1 cellular context compared by ENCODE assay signal in genomic region chr10:1706711-1707110, GRCh38.
TF ChIP-seq lines count a peak whose summit lies in the region.

No MANE protein-coding gene starts in this region.

TF ChIP-seq in GM12878, 131 proteins besides CTCF, POLR2A, EP300 and RAD21 (continued from another document):
- TF ChIP-seq ZBTB11 (CRISPR knock-in tag; IDR thresholded peaks at IDR 0.05) (peak; percentile 30; the same call in 1 of the 2 replicates), GABPA (IDR thresholded peaks at IDR 0.05; ENCODE audit: low read depth) (peak; percentile 76), EGR1 (IDR thresholded peaks at IDR 0.05; ENCODE audit: borderline replicate concordance in 1 of 2, low read depth in 2 of 2, low read length in 2 of 2) (peak in 1 of 2 experiments; percentile 38; a peak in 1 of 3 replicates), RUNX3 (IDR thresholded peaks at IDR 0.05; ENCODE audit: low read length) (peak; percentile 88), ETV6 (conservative IDR thresholded peaks at IDR 0.05 in 1 of 2, IDR thresholded peaks at IDR 0.05 in 1 of 2; ENCODE audit: borderline replicate concordance in 1 of 2, low read depth in 1 of 2) (peak in 1 of 2 experiments; percentile 96; a peak in 2 of 4 replicates), EED (IDR thresholded peaks at IDR 0.05; ENCODE audit: low read depth) (peak; percentile 54), NFIC (IDR thresholded peaks at IDR 0.05; ENCODE audit: low read depth, low read length) (peak; percentile 55; the same call in 1 of the 2 replicates), TAF1 (IDR thresholded peaks at IDR 0.05; ENCODE audit: borderline replicate concordance, low read depth, low read length) (no peak), RELB (IDR thresholded peaks at IDR 0.05; ENCODE audit: low read depth) (no peak), SPI1 (IDR thresholded peaks at IDR 0.05; ENCODE audit: borderline replicate concordance, insufficient read depth, low read depth, low read length) (peak; percentile 27; the same call in 1 of the 2 replicates)
TF ChIP-seq in GM12878: peak in this region for 8.
